In genomic region chr17:7842950-7843535, GRCh38 we compare ENCODE assay signal across 1 cellular context.
TF ChIP-seq lines count a peak whose summit lies in the region.

No MANE protein-coding gene starts in this region.

TF ChIP-seq in HepG2, 621 proteins besides CTCF, POLR2A, EP300 and RAD21 (continued from another document and continues in another):
- peak; percentile 50; the same call in 1 of the 2 replicates for TF ChIP-seq ELF3 (CRISPR knock-in tag; IDR thresholded peaks at IDR 0.05)
- TF ChIP-seq TSC22D2 (CRISPR knock-in tag; IDR thresholded peaks at IDR 0.05; ENCODE audit: borderline replicate concordance): no peak
- TF ChIP-seq ATF4 (CRISPR knock-in tag; IDR thresholded peaks at IDR 0.05): 0 out of 4 replicates have a peak, but pooled peaks of 1 of the 2 experiments have one; percentile 14
- no peak for TF ChIP-seq NBN (conservative IDR thresholded peaks at IDR 0.05)
- no peak for TF ChIP-seq ERF (CRISPR knock-in tag; IDR thresholded peaks at IDR 0.05)
- TF ChIP-seq MIER3 (CRISPR knock-in tag; IDR thresholded peaks at IDR 0.05; ENCODE audit: borderline replicate concordance): peak; percentile 0; the same call in 1 of the 2 replicates
- TF ChIP-seq KDM2A (CRISPR knock-in tag; IDR thresholded peaks at IDR 0.05; ENCODE audit: borderline replicate concordance, low read depth): 0 out of 2 replicates have a peak, but pooled peaks have one; percentile 11
- peak; percentile 25; the same call in 1 of the 2 replicates for TF ChIP-seq DR1 (CRISPR knock-in tag; IDR thresholded peaks at IDR 0.05)
- TF ChIP-seq MAFF (IDR thresholded peaks at IDR 0.05; ENCODE audit: low read depth, low read length): peak; percentile 43
- TF ChIP-seq NR3C1 (CRISPR knock-in tag; IDR thresholded peaks at IDR 0.05): no peak
- no peak for TF ChIP-seq MTF1 (CRISPR knock-in tag; IDR thresholded peaks at IDR 0.05)
- no peak for TF ChIP-seq THAP9 (CRISPR knock-in tag; IDR thresholded peaks at IDR 0.05; ENCODE audit: borderline replicate concordance)
- no peak for TF ChIP-seq ARID4A (CRISPR knock-in tag; IDR thresholded peaks at IDR 0.05; ENCODE audit: borderline replicate concordance)
- no peak for TF ChIP-seq E2F2 (CRISPR knock-in tag; IDR thresholded peaks at IDR 0.05; ENCODE audit: borderline replicate concordance)
- TF ChIP-seq MYPOP (CRISPR knock-in tag; IDR thresholded peaks at IDR 0.05): no peak
- TF ChIP-seq SIN3A (IDR thresholded peaks at IDR 0.05; ENCODE audit: borderline replicate concordance, low read depth, low read length): peak; percentile 31; the same call in 1 of the 2 replicates
- TF ChIP-seq ZSCAN5A (CRISPR knock-in tag; IDR thresholded peaks at IDR 0.05; ENCODE audit: borderline replicate concordance): no peak
- TF ChIP-seq NR2F2 (IDR thresholded peaks at IDR 0.05; ENCODE audit: borderline replicate concordance, low read depth): no peak; the same call in 1 of the 2 replicates
- TF ChIP-seq ZNF772 (CRISPR knock-in tag; IDR thresholded peaks at IDR 0.05): no peak
- TF ChIP-seq ZSCAN25 (CRISPR knock-in tag; IDR thresholded peaks at IDR 0.05): no peak
- peak; percentile 69; the same call in 1 of the 2 replicates for TF ChIP-seq ETV6 (CRISPR knock-in tag; conservative IDR thresholded peaks at IDR 0.05)
- TF ChIP-seq TEAD2 (CRISPR knock-in tag; IDR thresholded peaks at IDR 0.05): no peak
- TF ChIP-seq GTF2F1 (IDR thresholded peaks at IDR 0.05; ENCODE audit: low read length): no peak
- no peak for TF ChIP-seq TRIM22 (IDR thresholded peaks at IDR 0.05)
- no peak for TF ChIP-seq ZNF770 (CRISPR knock-in tag; IDR thresholded peaks at IDR 0.05)
- TF ChIP-seq ZNF749 (CRISPR knock-in tag; IDR thresholded peaks at IDR 0.05; ENCODE audit: borderline replicate concordance): 0 out of 2 replicates have a peak, but pooled peaks have one; percentile 30
- no peak for TF ChIP-seq ZNF576 (CRISPR knock-in tag; IDR thresholded peaks at IDR 0.05)
- TF ChIP-seq CEBPB (IDR thresholded peaks at IDR 0.05; ENCODE audit: borderline replicate concordance, low read depth, low read length): peak; percentile 18; the same call in 1 of the 2 replicates
- 0 out of 2 replicates have a peak, but pooled peaks have one; percentile 47 for TF ChIP-seq HOXA7 (CRISPR knock-in tag; IDR thresholded peaks at IDR 0.05)
- no peak for TF ChIP-seq FOXO1 (CRISPR knock-in tag; IDR thresholded peaks at IDR 0.05)
- TF ChIP-seq MEF2D (CRISPR knock-in tag; IDR thresholded peaks at IDR 0.05): no peak; the same call in 1 of the 2 replicates
- TF ChIP-seq MBNL3 (CRISPR knock-in tag; conservative IDR thresholded peaks at IDR 0.05): no peak
- TF ChIP-seq NFIC (IDR thresholded peaks at IDR 0.05; ENCODE audit: low read length): no peak
- TF ChIP-seq NR2C2 (CRISPR knock-in tag; IDR thresholded peaks at IDR 0.05; ENCODE audit: borderline replicate concordance): 0 out of 2 replicates have a peak, but pooled peaks have one; percentile 6
- TF ChIP-seq TARDBP (CRISPR knock-in tag; IDR thresholded peaks at IDR 0.05): no peak
- no peak for TF ChIP-seq ZBTB4 (CRISPR knock-in tag; IDR thresholded peaks at IDR 0.05; ENCODE audit: borderline replicate concordance)
- TF ChIP-seq ZGPAT (CRISPR knock-in tag; IDR thresholded peaks at IDR 0.05): no peak
